Comparison of ENCODE assay signal across 8 cellular contexts in genomic region chr13:108218044-108218974, GRCh38.
A peak's percentile ranks its signal among the peaks of the same experiment; 100 is the strongest.
DNase-seq lines count a peak whose midpoint lies in the region; ATAC-seq and TF ChIP-seq lines count a peak whose summit lies in the region.

Gene ABHD13, plus strand, starts transcription at chr13:108218392. Its CDS starts 10,827 bp downstream, at chr13:108229219.

- H3K9me3 Mint-ChIP-seq in central memory CD8-positive, alpha-beta T cell, result no peaks in the 10 kb centered on the region

- peak within 1 kb of the TSS; percentile 98 for H3K27ac Mint-ChIP-seq in central memory CD8-positive, alpha-beta T cell (ENCODE audit: low read depth)

- TF ChIP-seq POLR2A in GM18951 (IDR thresholded peaks at IDR 0.05; ENCODE audit: extremely low read depth, insufficient read depth, insufficient read length), result peak; percentile 94

- no peaks in the 10 kb centered on the region for H3K27me3 Mint-ChIP-seq in central memory CD8-positive, alpha-beta T cell

- peak; percentile 79 for ATAC-seq in HG03175 (IDR thresholded peaks at IDR 0.05; ENCODE audit: unreplicated experiment)
- ATAC-seq in central memory CD8-positive, alpha-beta T cell (replicated peaks; ENCODE audit: extremely low read depth, poor library complexity, severe bottlenecking), result peak; percentile 79

- peaks cover 36% of the 10 kb centered on the region for H3K4me1 Mint-ChIP-seq in central memory CD8-positive, alpha-beta T cell

- no peak for TF ChIP-seq CTCF in AG09319 (IDR thresholded peaks at IDR 0.05; ENCODE audit: low read depth, low read length)

- peak; percentile 71 for DNase-seq in AG09319 (ENCODE audit: extremely low read depth, low read depth)
- DNase-seq in NCI-H345 (lab: John Stamatoyannopoulos, UW), result peak; percentile 95
- peak; percentile 83 to 85 (median 84) for DNase-seq in activated CD4-positive, CD25-positive, alpha-beta regulatory T cell (lab: John Stamatoyannopoulos, UW)
- DNase-seq in central memory CD8-positive, alpha-beta T cell (ENCODE audit: low spot score in 2 of 2), result peak; percentile 84 to 87
- peak; percentile 97 for DNase-seq in islet precursor cell
- DNase-seq in stimulated activated CD4-positive, alpha-beta T cell treated with anti-CD3 and anti-CD28 coated beads, Interleukin-12 subunit alpha, Interleukin-12 subunit beta, amount 100 ng/mL, for 4 hours, result peak; percentile 90

- in situ Hi-C loops in GM18951 (cut with MboI; ENCODE audit: low sequenced_read_pairs, unreplicated experiment), result no loop called here

- peaks cover 24% of the 10 kb centered on the region for H3K36me3 Mint-ChIP-seq in central memory CD8-positive, alpha-beta T cell (ENCODE audit: insufficient read depth)

- H3K4me3 Mint-ChIP-seq in central memory CD8-positive, alpha-beta T cell, result peak within 1 kb of the TSS; percentile 99

Comparison
In these comparisons a context has a peak if more than half of its experiments do, and no peak if none do; other contexts are left out.
1. Peak in every context shown above with its lines: DNase-seq and ATAC-seq.